ENCODE assay signal across 1 cellular context in the genomic region with DNA sequence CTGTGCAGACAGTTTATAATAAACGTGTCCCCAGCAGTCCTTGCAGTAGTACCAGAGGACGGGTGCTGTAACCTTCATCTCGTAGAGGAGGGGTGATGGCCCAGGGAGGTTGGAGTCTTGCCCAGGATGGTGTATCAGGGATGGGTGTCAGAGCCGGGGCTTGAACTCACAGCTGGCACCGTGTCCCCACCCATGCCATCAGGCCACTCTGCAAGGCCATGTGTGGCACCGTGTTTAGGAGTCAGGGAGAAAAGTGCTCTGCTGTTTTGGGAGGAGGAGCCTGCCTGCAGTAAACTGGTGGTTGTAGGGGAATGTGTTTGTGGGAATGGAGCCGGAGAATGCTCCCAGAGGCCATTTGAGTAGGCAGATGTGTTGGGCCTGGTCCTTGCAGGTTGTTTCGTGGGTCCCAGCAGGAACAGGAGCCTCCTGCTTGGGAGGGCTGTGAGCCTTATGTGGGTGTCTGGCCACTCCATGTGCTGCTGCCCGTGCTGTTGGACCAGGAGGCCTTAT.
TF ChIP-seq lines count a peak whose summit lies in the region.

No MANE protein-coding gene starts in this region.

TF ChIP-seq in WTC11, 78 proteins besides CTCF, POLR2A, EP300 and RAD21 (continued from another document):
- TF ChIP-seq ATF2 (CRISPR knock-in tag; IDR thresholded peaks at IDR 0.05; ENCODE audit: borderline replicate concordance, low read depth) (no peak), NFYB (CRISPR knock-in tag; conservative IDR thresholded peaks at IDR 0.05; ENCODE audit: low read depth) (no peak), OVOL2 (CRISPR knock-in tag; IDR thresholded peaks at IDR 0.05; ENCODE audit: borderline replicate concordance) (no peak)
- TF ChIP-seq, protein P1, sequence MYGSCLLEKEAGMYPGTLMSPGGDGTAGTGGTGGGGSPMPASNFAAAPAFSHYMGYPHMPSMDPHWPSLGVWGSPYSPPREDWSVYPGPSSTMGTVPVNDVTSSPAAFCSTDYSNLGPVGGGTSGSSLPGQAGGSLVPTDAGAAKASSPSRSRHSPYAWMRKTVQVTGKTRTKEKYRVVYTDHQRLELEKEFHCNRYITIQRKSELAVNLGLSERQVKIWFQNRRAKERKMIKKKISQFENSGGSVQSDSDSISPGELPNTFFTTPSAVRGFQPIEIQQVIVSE (CRISPR knock-in tag; IDR thresholded peaks at IDR 0.05; ENCODE audit: borderline replicate concordance): no peak
